Comparison of ENCODE assay signal across 9 cellular contexts in genomic region chr11:32890843-32891656, GRCh38. TPM values are rescaled to one million over a fixed set of nuclear protein-coding genes. Genes with fewer than 3 reads are reported as not detected.
A peak's percentile ranks its signal among the peaks of the same experiment; 100 is the strongest.
DNase-seq lines count a peak whose midpoint lies in the region; ATAC-seq and TF ChIP-seq lines count a peak whose summit lies in the region.
"Had no signal": no experiment of that assay in that cellular context is flagged by ENCODE, and none has a peak within 500 bp of the region (broad histone marks: within the 10 kb centered on the region; RNA-seq: fewer than 3 reads in every experiment).

No MANE protein-coding gene starts in this region.

- H3K79me2 ChIP-seq in HCT116 (ENCODE audit: insufficient read depth, low read length) = peaks cover 30% of the 10 kb centered on the region

- intact Hi-C loops in CD8-positive, alpha-beta T cell (cut with DNase I, micrococcal nuclease) = loop anchor here (5.0 to 10.0 kb wide), 11 partner anchors 176 to 1516 kb away; partner anchors contain the start of genes ABTB2 (in 2 of the 2), C11orf91 (in 2 of the 2), CSTF3 (in 2 of the 2) and CAPRIN1 (in 1 of the 2)
- intact Hi-C loops in HCT116 (cut with micrococcal nuclease) (no loop called here), thyroid gland (cut with DNase I) (no loop called here)

- peaks cover 5% of the 10 kb centered on the region for H3K36me3 Mint-ChIP-seq in CD8-positive, alpha-beta T cell

- POLR2A ChIA-PET in CD8-positive, alpha-beta T cell (lab: Charles Lee) = interaction anchor here (1.6 kb wide), 1 partner anchor 148 kb away, joined by 3 read pairs; no protein-coding TSS in a partner anchor
- POLR2A ChIA-PET in HCT116 (lab: Charles Lee) = no interaction called here

- CTCF ChIA-PET in CD8-positive, alpha-beta T cell (lab: Charles Lee) = no interaction called here
- CTCF ChIA-PET in HCT116 (lab: Charles Lee) = no interaction called here

- TF ChIP-seq RAD21 in HCT116 (IDR thresholded peaks at IDR 0.05; ENCODE audit: low read depth) = no peak

- no peaks in the 10 kb centered on the region; the same call in 1 of the 2 replicates for H4K20me1 ChIP-seq in HCT116 (ENCODE audit: insufficient read depth)

- TF ChIP-seq POLR2A in HCT116 (IDR thresholded peaks at IDR 0.05; ENCODE audit: borderline replicate concordance, extremely low read depth, insufficient read depth, insufficient read length) (no peak), thyroid gland (IDR thresholded peaks at IDR 0.05) (no peak)

- no peak overlapping the region for H2AFZ ChIP-seq in HCT116 (ENCODE audit: low read depth, low read length, poor library complexity, severe bottlenecking)

- H3K27ac Mint-ChIP-seq in CD8-positive, alpha-beta T cell = peak overlapping the region; percentile 85

- BruUV-seq in HCT116 (replicated peaks; lab: Mats Ljungman, UMichigan) = no TSS peak

- no peak for ATAC-seq in CD8-positive, alpha-beta T cell
- no peak for ATAC-seq in HCT116
- no peak for ATAC-seq in HG02623 (IDR thresholded peaks at IDR 0.05; ENCODE audit: unreplicated experiment)

- no peaks in the 10 kb centered on the region for H3K27me3 ChIP-seq in CD8-positive, alpha-beta T cell (ENCODE audit: insufficient read depth, low read length)
- H3K27me3 ChIP-seq in HCT116 (ENCODE audit: insufficient read depth, low read length) = no peaks in the 10 kb centered on the region
- no peaks in the 10 kb centered on the region for H3K27me3 ChIP-seq in SJCRH30
- no peaks in the 10 kb centered on the region for H3K27me3 ChIP-seq in thyroid gland

- H3K9me2 ChIP-seq in HCT116 (ENCODE audit: insufficient read depth) = no peaks in the 10 kb centered on the region

- no peak for TF ChIP-seq CTCF in CD8-positive, alpha-beta T cell (IDR thresholded peaks at IDR 0.05)
- no peak for TF ChIP-seq CTCF in HCT116 (IDR thresholded peaks at IDR 0.05 in 2 of 3, conservative IDR thresholded peaks at IDR 0.05 in 1 of 3; ENCODE audit: borderline replicate concordance in 1 of 3, insufficient read depth in 1 of 3, low read depth in 2 of 3, low read length in 2 of 3)
- no peak for TF ChIP-seq CTCF in thyroid gland (IDR thresholded peaks at IDR 0.05)

- H3K9me3 ChIP-seq in CD8-positive, alpha-beta T cell (ENCODE audit: low read length) = no peaks in the 10 kb centered on the region
- H3K9me3 ChIP-seq in HCT116 (ENCODE audit: control insufficient read depth in 1 of 2, insufficient read depth in 1 of 2, low read depth in 1 of 2, low read length in 2 of 2) (no peaks in the 10 kb centered on the region), SJCRH30 (replicated peaks) (no peaks in the 10 kb centered on the region), thyroid gland (no peaks in the 10 kb centered on the region)

- H3K27me3 Mint-ChIP-seq in CD8-positive, alpha-beta T cell (ENCODE audit: low read depth) = no peaks in the 10 kb centered on the region

- peak overlapping the region; percentile 87 for H3K4me3 Mint-ChIP-seq in CD8-positive, alpha-beta T cell

- H3K4me1 ChIP-seq in CD8-positive, alpha-beta T cell (ENCODE audit: insufficient read depth, low read length) = peaks cover 27% of the 10 kb centered on the region
- H3K4me1 ChIP-seq in HCT116 (ENCODE audit: control insufficient read depth in 1 of 2, insufficient read depth in 2 of 2, low read length in 2 of 2) (peaks cover 0 to 21% of the 10 kb centered on the region in 2 experiments; a peak in 3 of 4 replicates), SJCRH30 (peaks cover 13% of the 10 kb centered on the region), thyroid gland (peaks cover 5 to 8% of the 10 kb centered on the region in 2 donors)

- H3K4me2 ChIP-seq in HCT116 (ENCODE audit: low read length) = peak overlapping the region; percentile 82

- H3K4me1 Mint-ChIP-seq in CD8-positive, alpha-beta T cell (ENCODE audit: low read depth) = peaks cover 23% of the 10 kb centered on the region

- 79 to 80% methylated on average over 11 of the region's 11 CpGs for WGBS in thyroid gland, 2 donors

- H3K9ac ChIP-seq in HCT116 (ENCODE audit: low read length) = peak overlapping the region; percentile 88

- RAD21 ChIA-PET in HCT116 (lab: Charles Lee; ENCODE audit: low non-redundant PET in 1 of 2, low total read pairs in 2 of 2, uncharacterized antibody in 2 of 2, unreplicated experiment in 2 of 2) = no interaction called here

- H3K4me3 ChIP-seq in CD8-positive, alpha-beta T cell (ENCODE audit: low read depth, low read length) = no peak overlapping the region
- H3K4me3 ChIP-seq in HCT116 (replicated peaks in 1 of 2; ENCODE audit: low read depth in 1 of 2, low read length in 2 of 2) (peak overlapping the region in 1 of 2 experiments; percentile 75; a peak in 1 of 4 replicates), SJCRH30 (peak overlapping the region; percentile 99), thyroid gland (replicated peaks in 1 of 3) (no peak overlapping the region)

- H3K36me3 ChIP-seq in CD8-positive, alpha-beta T cell (ENCODE audit: insufficient read depth, low read length) = no peaks in the 10 kb centered on the region
- H3K36me3 ChIP-seq in HCT116 (ENCODE audit: control insufficient read depth in 1 of 2, insufficient read depth in 2 of 2, low read length in 2 of 2) (no peaks in the 10 kb centered on the region), SJCRH30 (no peaks in the 10 kb centered on the region; the same call in 1 of the 2 replicates), thyroid gland (no peaks in the 10 kb centered on the region)

- H3K27ac ChIP-seq in CD8-positive, alpha-beta T cell (ENCODE audit: low read depth, low read length) = no peak overlapping the region
- no peak overlapping the region for H3K27ac ChIP-seq in HCT116 (ENCODE audit: low read depth, low read length)
- no peak overlapping the region for H3K27ac ChIP-seq in SJCRH30
- H3K27ac ChIP-seq in thyroid gland = no peak overlapping the region

- no peaks in the 10 kb centered on the region for H3K9me3 Mint-ChIP-seq in CD8-positive, alpha-beta T cell

- no peak for DNase-seq in CD8-positive, alpha-beta T cell
- DNase-seq in HCT116 (ENCODE audit: low read depth, low spot score) = no peak
- DNase-seq in SJCRH30 = peak in 1 of 2 experiments; percentile 10
- DNase-seq in iPS-NIHi11 (ENCODE audit: low spot score) = peak; percentile 29
- no peak for DNase-seq in thyroid gland
- no peak for DNase-seq in HK-2 (ENCODE audit: unreplicated experiment)
- no peak for DNase-seq in pons (ENCODE audit: low spot score)
- DNase-seq: stimulated activated CD4-positive, alpha-beta T cell treated with anti-CD3 and anti-CD28 coated beads, Interleukin-2, amount 100 ng/mL, for 24 hours had no signal

TF ChIP-seq in HCT116, 20 proteins besides CTCF, POLR2A, EP300 and RAD21:
- no peak for TF ChIP-seq POLR2AphosphoS5 (IDR thresholded peaks at IDR 0.05; ENCODE audit: low read depth, low read length)
- TF ChIP-seq ELF1 (IDR thresholded peaks at IDR 0.05; ENCODE audit: borderline replicate concordance, low read depth) = no peak
- no peak for TF ChIP-seq TCF7L2 (IDR thresholded peaks at IDR 0.05; ENCODE audit: borderline replicate concordance, extremely low read depth, insufficient read depth, insufficient read length)

RNA-seq across cellular contexts. Expression of gene QSER1, which starts 1.6 kb away (rescaled TPM):
- 1 to 10 TPM; 7.4 to 7.5 TPM for total RNA-seq in CD8-positive, alpha-beta T cell
- total RNA-seq in HCT116 (2021; ENCODE audit: unreplicated experiment) = 48.0 TPM
- 6.1 and 9.1 TPM in 2 replicates for polyA plus RNA-seq in HCT116 (2012)
- total RNA-seq in SJCRH30 (2014; rRNA removed; shearing (Covaris generic)) = 47.3 and 51.9 TPM in 2 replicates
- 10 to 100 TPM; 35.5 to 59.9 (median 42.6) TPM for total RNA-seq in thyroid gland

Comparison
In these comparisons a context has a peak if more than half of its experiments do, and no peak if none do; other contexts are left out.
1. intact Hi-C loops: an anchor here in CD8-positive, alpha-beta T cell (5.0 to 10.0 kb wide); none called in HCT116 and thyroid gland.